In genomic region chr15:73631915-73632669, GRCh38 we compare ENCODE assay signal across 8 cellular contexts. TPM values are rescaled to one million over a fixed set of nuclear protein-coding genes. Genes with fewer than 3 reads are reported as not detected.
DNase-seq lines count a peak whose midpoint lies in the region; ATAC-seq and TF ChIP-seq lines count a peak whose summit lies in the region.

No MANE protein-coding gene starts in this region.

- H3K4me1 Mint-ChIP-seq in activated naive CD8-positive, alpha-beta T cell treated with anti-CD3 and anti-CD28 coated beads, Interleukin-2, amount 50 U/mL, for 24 hours = peaks cover 66% of the 10 kb centered on the region
- H3K4me1 Mint-ChIP-seq in progenitor cell of endocrine pancreas (ENCODE audit: low read depth) = peaks cover 38% of the 10 kb centered on the region

- no peaks in the 10 kb centered on the region for H3K9me3 ChIP-seq in ES-I3 (ENCODE audit: control insufficient read depth, insufficient read depth, low read length)
- H3K9me3 ChIP-seq in heart right ventricle = no peaks in the 10 kb centered on the region

- no peaks in the 10 kb centered on the region for H3K36me3 Mint-ChIP-seq in activated naive CD8-positive, alpha-beta T cell treated with anti-CD3 and anti-CD28 coated beads, Interleukin-2, amount 50 U/mL, for 24 hours (ENCODE audit: low read depth)
- no peaks in the 10 kb centered on the region for H3K36me3 Mint-ChIP-seq in progenitor cell of endocrine pancreas (ENCODE audit: insufficient read depth)

- H3K9ac ChIP-seq in ES-I3 (ENCODE audit: low read depth, low read length) = peak overlapping the region; percentile 78

- no peaks in the 10 kb centered on the region for H3K9me3 Mint-ChIP-seq in activated naive CD8-positive, alpha-beta T cell treated with anti-CD3 and anti-CD28 coated beads, Interleukin-2, amount 50 U/mL, for 24 hours
- no peaks in the 10 kb centered on the region for H3K9me3 Mint-ChIP-seq in progenitor cell of endocrine pancreas (ENCODE audit: low read depth)

- WGBS in heart right ventricle, 2 donors = 2 to 3% methylated on average over 6 of the region's 6 CpGs

- peak overlapping the region; percentile 55 for H3K27ac Mint-ChIP-seq in activated naive CD8-positive, alpha-beta T cell treated with anti-CD3 and anti-CD28 coated beads, Interleukin-2, amount 50 U/mL, for 24 hours
- H3K27ac Mint-ChIP-seq in progenitor cell of endocrine pancreas = peak overlapping the region; percentile 70

- no peaks in the 10 kb centered on the region for H3K36me3 ChIP-seq in ES-I3 (ENCODE audit: insufficient read depth, low read length)
- no peaks in the 10 kb centered on the region for H3K36me3 ChIP-seq in heart right ventricle

- TF ChIP-seq CTCF in heart right ventricle (IDR thresholded peaks at IDR 0.05) (no peak), progenitor cell of endocrine pancreas (IDR thresholded peaks at IDR 0.05; ENCODE audit: unreplicated experiment) (no peak)

- H3K4me1 ChIP-seq in ES-I3 (ENCODE audit: insufficient read depth, low read length) (peaks cover 23% of the 10 kb centered on the region), heart right ventricle (peaks cover 4 to 75% (median 63%) of the 10 kb centered on the region in 9 donors)

- peak; percentile 54 for DNase-seq in M059J (ENCODE audit: low read depth)
- peak; percentile 20 for DNase-seq in activated naive CD8-positive, alpha-beta T cell treated with anti-CD3 and anti-CD28 coated beads, Interleukin-2, amount 50 U/mL, for 24 hours
- peak in 1 of 2 donors; percentile 62 for DNase-seq in heart right ventricle
- DNase-seq in progenitor cell of endocrine pancreas (ENCODE audit: low spot score, unreplicated experiment) = no peak
- DNase-seq in NCI-H1436 (lab: John Stamatoyannopoulos, UW) = no peak
- DNase-seq in GM19240 (ENCODE audit: insufficient read length, low spot score) = no peak

- ATAC-seq in activated naive CD8-positive, alpha-beta T cell treated with anti-CD3 and anti-CD28 coated beads, Interleukin-2, amount 50 U/mL, for 24 hours = no peak
- ATAC-seq in heart right ventricle = peak; percentile 26 to 61 (median 54)
- no peak for ATAC-seq in HG02973 (IDR thresholded peaks at IDR 0.05; ENCODE audit: unreplicated experiment)

- no peaks in the 10 kb centered on the region for H3K27me3 ChIP-seq in heart right ventricle

- intact Hi-C loops in heart right ventricle (cut with DNase I) = loop anchor here in 7 of 10 donors (5.0 to 10.0 kb wide), 7 partner anchors 35 to 337 kb away; no protein-coding TSS in a partner anchor

- peak overlapping the region; percentile 86 for H3K4me3 Mint-ChIP-seq in activated naive CD8-positive, alpha-beta T cell treated with anti-CD3 and anti-CD28 coated beads, Interleukin-2, amount 50 U/mL, for 24 hours
- H3K4me3 Mint-ChIP-seq in progenitor cell of endocrine pancreas (ENCODE audit: low read depth) = peak overlapping the region; percentile 82

- H3K27me3 Mint-ChIP-seq in activated naive CD8-positive, alpha-beta T cell treated with anti-CD3 and anti-CD28 coated beads, Interleukin-2, amount 50 U/mL, for 24 hours = peaks cover 6% of the 10 kb centered on the region
- H3K27me3 Mint-ChIP-seq in progenitor cell of endocrine pancreas = peaks cover 7% of the 10 kb centered on the region

- peak overlapping the region; percentile 94 to 99 (median 98) for H3K27ac ChIP-seq in heart right ventricle

- peak overlapping the region; percentile 88 to 98 (median 96) for H3K4me3 ChIP-seq in heart right ventricle

RNA-seq across cellular contexts. Expression of gene NPTN, which starts 1.1 kb away (rescaled TPM):
- total RNA-seq in M059J (2014; rRNA removed; shearing (Covaris generic)) = 90.3 and 100 TPM in 2 replicates
- total RNA-seq in heart right ventricle (100 to 1,000 TPM; 167 to 212 (median 188) TPM), progenitor cell of endocrine pancreas (81.1 and 89.9 TPM in 2 replicates)
- 100 to 1,000 TPM in 1 of 2 donors, 10 to 100 TPM in 1; 89.9 to 121 TPM for polyA plus RNA-seq in heart right ventricle

RNA-seq across cellular contexts. Expression of gene CD276, which starts 52.1 kb away (rescaled TPM):
- 92.9 and 97.0 TPM in 2 replicates for total RNA-seq in M059J (2014; rRNA removed; shearing (Covaris generic))
- total RNA-seq in heart right ventricle = 10 to 100 TPM; 26.5 to 77.1 (median 38.1) TPM
- 10 to 100 TPM; 34.2 to 45.1 TPM for polyA plus RNA-seq in heart right ventricle
- 198 and 207 TPM in 2 replicates for total RNA-seq in progenitor cell of endocrine pancreas

Comparison
In these comparisons a context has a peak if more than half of its experiments do, and no peak if none do; other contexts are left out.
1. DNase-seq: peak in M059J (single experiment) and activated naive CD8-positive, alpha-beta T cell treated with anti-CD3 and anti-CD28 coated beads, Interleukin-2, amount 50 U/mL, for 24 hours (single experiment); none in progenitor cell of endocrine pancreas (single experiment), NCI-H1436 (single experiment) and GM19240 (single experiment).
2. ATAC-seq: peak in heart right ventricle (8 of 8); none in activated naive CD8-positive, alpha-beta T cell treated with anti-CD3 and anti-CD28 coated beads, Interleukin-2, amount 50 U/mL, for 24 hours (single experiment) and HG02973 (single experiment).